ENCODE assay signal across 8 cellular contexts in the genomic region with DNA sequence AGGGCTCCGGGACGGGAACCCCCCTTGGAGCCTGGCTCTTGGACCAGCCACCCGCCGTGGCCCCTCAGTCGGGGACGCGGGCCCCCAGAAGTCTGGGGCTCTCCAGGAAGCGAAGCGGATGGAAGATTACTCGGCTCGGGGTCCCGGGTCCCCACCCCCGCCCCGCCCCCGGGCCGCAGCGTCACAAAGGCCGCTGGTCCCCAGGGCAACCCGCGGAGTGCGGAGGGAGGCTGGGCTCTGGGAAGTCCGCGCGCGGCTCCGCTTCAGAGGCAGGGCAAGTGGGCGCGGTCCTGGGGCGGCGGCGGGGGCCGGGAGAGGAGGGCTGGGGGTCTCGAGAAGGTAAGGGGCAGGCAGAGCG. TPM values are rescaled to one million over a fixed set of nuclear protein-coding genes. Genes with fewer than 3 reads are reported as not detected.
A peak's percentile ranks its signal among the peaks of the same experiment; 100 is the strongest.
DNase-seq lines count a peak whose midpoint lies in the region; ATAC-seq and TF ChIP-seq lines count a peak whose summit lies in the region.

A gene with protein sequence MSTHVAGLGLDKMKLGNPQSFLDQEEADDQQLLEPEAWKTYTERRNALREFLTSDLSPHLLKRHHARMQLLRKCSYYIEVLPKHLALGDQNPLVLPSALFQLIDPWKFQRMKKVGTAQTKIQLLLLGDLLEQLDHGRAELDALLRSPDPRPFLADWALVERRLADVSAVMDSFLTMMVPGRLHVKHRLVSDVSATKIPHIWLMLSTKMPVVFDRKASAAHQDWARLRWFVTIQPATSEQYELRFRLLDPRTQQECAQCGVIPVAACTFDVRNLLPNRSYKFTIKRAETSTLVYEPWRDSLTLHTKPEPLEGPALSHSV (plus strand): TSS at position 227 of the 358 bp plus-strand sequence. CDS start 1,505 bp downstream, outside the sequence.

- CTCF ChIA-PET in mammary epithelial cell (lab: Charles Lee; ENCODE audit: low non-redundant PET), result no interaction called here

- no peaks in the 10 kb centered on the region for H3K9me3 ChIP-seq in GM23248 (ENCODE audit: low read depth)
- H3K9me3 ChIP-seq in Peyer's patch, result no peaks in the 10 kb centered on the region
- H3K9me3 ChIP-seq in mammary epithelial cell (replicated peaks; ENCODE audit: insufficient read depth, low read length), result no peaks in the 10 kb centered on the region
- no peaks in the 10 kb centered on the region for H3K9me3 ChIP-seq in subcutaneous abdominal adipose tissue (ENCODE audit: control insufficient read depth in 5 of 5, low read length in 5 of 5)

- DNase-seq in CMK (ENCODE audit: low read depth) (peak; percentile 49), GM23248 (peak; percentile 58), Peyer's patch (peak in 2 of 3 donors; percentile 54 to 76), mammary epithelial cell (no peak), lower leg skin (ENCODE audit: low spot score in 2 of 2) (no peak), RPMI8226 (no peak)

- 2% methylated on average over 9 to 20 of the region's 34 CpGs for WGBS in GM23248 (ENCODE audit: low coverage in 1 of 2, low lambda C conversion rate in 2 of 2, missing lambda C conversion rate in 2 of 2), 2 experiments
- WGBS in mammary epithelial cell (ENCODE audit: low coverage, missing lambda C conversion rate), result 40% methylated on average over 3 of the region's 34 CpGs
- WGBS in lower leg skin, 2 donors, result 0 to 3% methylated on average over 3 to 18 of the region's 34 CpGs

- H2AFZ ChIP-seq in GM23248 (peak within 1 kb of the TSS; percentile 90), mammary epithelial cell (ENCODE audit: low read depth, low read length) (peak within 1 kb of the TSS; percentile 95)

- H3K4me1 ChIP-seq in GM23248 (ENCODE audit: insufficient read depth), result no peaks in the 10 kb centered on the region
- H3K4me1 ChIP-seq in Peyer's patch, result peaks cover 0 to 25% (median 18%) of the 10 kb centered on the region in 4 donors
- H3K4me1 ChIP-seq in mammary epithelial cell (ENCODE audit: insufficient read depth, low read length), result peaks cover 12% of the 10 kb centered on the region
- peaks cover 0 to 13% (median 4%) of the 10 kb centered on the region in 5 donors for H3K4me1 ChIP-seq in subcutaneous abdominal adipose tissue (ENCODE audit: control insufficient read depth in 5 of 5, insufficient read depth in 5 of 5, low read length in 5 of 5)

- ATAC-seq in GM18519 (IDR thresholded peaks at IDR 0.05; ENCODE audit: low FRiP score, unreplicated experiment), result no peak

- H3K27me3 ChIP-seq in GM23248 (replicated peaks; ENCODE audit: insufficient read depth), result no peaks in the 10 kb centered on the region
- H3K27me3 ChIP-seq in Peyer's patch, result no peaks in the 10 kb centered on the region
- H3K27me3 ChIP-seq in mammary epithelial cell (ENCODE audit: insufficient read depth, low read length), result no peaks in the 10 kb centered on the region
- H3K27me3 ChIP-seq in subcutaneous abdominal adipose tissue (ENCODE audit: control insufficient read depth in 5 of 5, insufficient read depth in 4 of 5, low read length in 5 of 5), result peaks cover 10 to 41% (median 24%) of the 10 kb centered on the region in 5 donors

- H3K36me3 ChIP-seq in GM23248 (ENCODE audit: low read depth) (no peaks in the 10 kb centered on the region), Peyer's patch (peaks cover 0 to 2% (median 0%) of the 10 kb centered on the region in 3 donors), mammary epithelial cell (ENCODE audit: insufficient read depth, low read length) (no peaks in the 10 kb centered on the region), subcutaneous abdominal adipose tissue (ENCODE audit: control insufficient read depth in 5 of 5, insufficient read depth in 5 of 5, low read length in 5 of 5) (peaks cover 0 to 4% (median 0%) of the 10 kb centered on the region in 5 donors)

- dilution Hi-C loops in mammary epithelial cell (cut with HindIII; ENCODE audit: low sequenced_read_pairs), result loop anchor here (10.0 kb wide), 1 partner anchor 271 kb away; no protein-coding TSS in a partner anchor

- H4K20me1 ChIP-seq in GM23248 (ENCODE audit: insufficient read depth) (no peaks in the 10 kb centered on the region), mammary epithelial cell (ENCODE audit: insufficient read depth, low read length) (no peaks in the 10 kb centered on the region)

- no TSS peak for BruUV-seq in mammary epithelial cell (replicated peaks; lab: Mats Ljungman, UMichigan)

- TF ChIP-seq CTCF in Peyer's patch (IDR thresholded peaks at IDR 0.05) (no peak), mammary epithelial cell (conservative IDR thresholded peaks at IDR 0.05 in 1 of 2, IDR thresholded peaks at IDR 0.05 in 1 of 2; ENCODE audit: extremely low read depth in 1 of 2, insufficient read depth in 1 of 2, low read depth in 1 of 2, low read length in 2 of 2) (no peak), lower leg skin (IDR thresholded peaks at IDR 0.05) (no peak)

- H3K27ac ChIP-seq in GM23248, result no peak within 1 kb of the TSS
- H3K27ac ChIP-seq in Peyer's patch, result peak within 1 kb of the TSS in 2 of 4 donors; percentile 61 to 71
- no peak within 1 kb of the TSS for H3K27ac ChIP-seq in mammary epithelial cell (ENCODE audit: insufficient read depth, low read depth, low read length)
- H3K27ac ChIP-seq in subcutaneous abdominal adipose tissue (ENCODE audit: low read depth, low read length), result no peak within 1 kb of the TSS

- H3F3A ChIP-seq in GM23248 (ENCODE audit: insufficient read depth), result 0 out of 2 replicates have a peak, but pooled peaks cover 11% of the 10 kb centered on the region

- intact Hi-C loops in mammary epithelial cell (cut with micrococcal nuclease), result no loop called here
- intact Hi-C loops in lower leg skin (cut with DNase I; ENCODE audit: low total_unique reads), result no loop called here

- in situ Hi-C loops in GM23248 (cut with MboI) (no loop called here), mammary epithelial cell (cut with MboI; ENCODE audit: low sequenced_read_pairs in 2 of 2) (no loop called here)

- no peaks in the 10 kb centered on the region for H3K9me2 ChIP-seq in GM23248 (ENCODE audit: insufficient read depth)

- peak within 1 kb of the TSS; percentile 75 for H3K9ac ChIP-seq in GM23248
- no peak within 1 kb of the TSS for H3K9ac ChIP-seq in mammary epithelial cell (ENCODE audit: insufficient read depth, low read length)
- H3K9ac ChIP-seq in subcutaneous abdominal adipose tissue (ENCODE audit: low read length in 5 of 5), result peak within 1 kb of the TSS in 1 of 5 donors; percentile 45

- H3K79me2 ChIP-seq in GM23248 (ENCODE audit: insufficient read depth) (no peaks in the 10 kb centered on the region), mammary epithelial cell (ENCODE audit: insufficient read depth, low read length) (no peaks in the 10 kb centered on the region)

- peak within 1 kb of the TSS; percentile 82 for H3K4me2 ChIP-seq in GM23248 (ENCODE audit: unreplicated experiment)
- peak within 1 kb of the TSS; percentile 97 for H3K4me2 ChIP-seq in mammary epithelial cell (ENCODE audit: insufficient read depth, low read depth, low read length)

- TF ChIP-seq POLR2A in Peyer's patch (IDR thresholded peaks at IDR 0.05), result no peak
- no peak for TF ChIP-seq POLR2A in lower leg skin (IDR thresholded peaks at IDR 0.05)

- H3K4me3 ChIP-seq in GM23248, result peak within 1 kb of the TSS; percentile 75
- peak within 1 kb of the TSS; percentile 44 to 60 (median 54) for H3K4me3 ChIP-seq in Peyer's patch
- H3K4me3 ChIP-seq in mammary epithelial cell (replicated peaks in 1 of 3; ENCODE audit: insufficient read depth in 1 of 3, low read depth in 2 of 3, low read length in 3 of 3), result peak within 1 kb of the TSS; percentile 53 to 66 (median 58)
- peak within 1 kb of the TSS; percentile 24 for H3K4me3 ChIP-seq in lower leg skin (ENCODE audit: low read depth, poor library complexity, severe bottlenecking)
- H3K4me3 ChIP-seq in subcutaneous abdominal adipose tissue (ENCODE audit: low read depth in 1 of 5, low read length in 5 of 5), result peak within 1 kb of the TSS in 4 of 5 donors; percentile 25 to 67 (median 56)

RNA-seq across cellular contexts. Expression of the gene that starts here (rescaled TPM):
- total RNA-seq in GM23248 (2014; rRNA removed; shearing (Covaris generic)), result 0.65 TPM in 1 of 2 replicates, not detected in the other
- 0.15 and 0.37 TPM in 2 replicates for polyA plus RNA-seq in GM23248 (2016; fragmentation: Nextera tagmentation; extraction: Ambion mirVana)
- total RNA-seq in Peyer's patch, result under 1 TPM in 1 of 4 donors, not detected in 3; 0.67 TPM
- under 1 TPM; under 0.01 to 0.45 TPM for total RNA-seq in mammary epithelial cell
- polyA plus RNA-seq in mammary epithelial cell, result 0.60 TPM
- polyA minus RNA-seq in mammary epithelial cell, result not detected
- under 1 TPM in 2 of 4 donors, not detected in 2; 0.12 to 0.39 TPM for total RNA-seq in lower leg skin

Comparison
In these comparisons a context has a peak if more than half of its experiments do, and no peak if none do; other contexts are left out.
1. Peak in DNase-seq, H3K4me3 ChIP-seq, H3K9ac ChIP-seq and H3K4me2 ChIP-seq in GM23248; RNA of the gene not detected or under 1 TPM.
2. Peak in DNase-seq and H3K4me3 ChIP-seq in Peyer's patch; RNA of the gene not detected or under 1 TPM.
3. H3K4me3 ChIP-seq: peak in every context shown above with its lines; median percentile 75 in GM23248; 58 in mammary epithelial cell; 56 in subcutaneous abdominal adipose tissue; 54 in Peyer's patch; 24 in lower leg skin.